ENCODE assay signal across 25 cellular contexts in genomic region chr2:8053241-8053640, GRCh38.
DNase-seq lines count a peak whose midpoint lies in the region; ATAC-seq, FAIRE-seq and TF ChIP-seq lines count a peak whose summit lies in the region.
"Had no signal": no experiment of that assay in that cellular context is flagged by ENCODE, and none has a peak within 500 bp of the region (broad histone marks: within the 10 kb centered on the region; RNA-seq: fewer than 3 reads in every experiment).

No MANE protein-coding gene starts in this region.

- H2AFZ ChIP-seq in neural progenitor cell (replicated peaks): no peak overlapping the region

- H4K20me1 ChIP-seq in neural progenitor cell (ENCODE audit: low read depth): no peaks in the 10 kb centered on the region

- no peak overlapping the region for H3K4me3 Mint-ChIP-seq in activated naive CD4-positive, alpha-beta T cell treated with anti-CD3 and anti-CD28 coated beads, Interleukin-2, amount 50 U/mL, for 24 hours
- H3K4me3 Mint-ChIP-seq in activated naive CD4-positive, alpha-beta T cell treated with anti-CD3 and anti-CD28 coated beads, Interleukin-2, amount 10 ng/mL, durations not matched to agents 7 days and 5 days: no peak overlapping the region
- H3K4me3 Mint-ChIP-seq in immature natural killer cell: no peak overlapping the region
- H3K4me3 Mint-ChIP-seq in neural progenitor cell: no peak overlapping the region
- H3K4me3 Mint-ChIP-seq: IgD-negative memory B cell had no signal

- H3K9ac ChIP-seq in neural progenitor cell: no peak overlapping the region

- no peaks in the 10 kb centered on the region for H3K9me3 Mint-ChIP-seq in activated naive CD4-positive, alpha-beta T cell treated with anti-CD3 and anti-CD28 coated beads, Interleukin-2, amount 50 U/mL, for 24 hours
- peaks cover 7% of the 10 kb centered on the region for H3K9me3 Mint-ChIP-seq in activated naive CD4-positive, alpha-beta T cell treated with anti-CD3 and anti-CD28 coated beads, Interleukin-2, amount 10 ng/mL, durations not matched to agents 7 days and 5 days
- H3K9me3 Mint-ChIP-seq in immature natural killer cell: peaks cover 0 to 6% (median 0%) of the 10 kb centered on the region in 6 donors
- peaks cover 4% of the 10 kb centered on the region for H3K9me3 Mint-ChIP-seq in neural progenitor cell

- peak; percentile 15 for FAIRE-seq in GM18507 (lab: Jason Lieb, UNC)
- FAIRE-seq: D721Med, H54 had no signal

- no peaks in the 10 kb centered on the region for H3K9me3 ChIP-seq in neural progenitor cell (ENCODE audit: low read depth)
- H3K9me3 ChIP-seq: Peyer's patch, SJCRH30 had no signal

- no peaks in the 10 kb centered on the region for H3K36me3 ChIP-seq in neural progenitor cell
- H3K36me3 ChIP-seq: Peyer's patch, SJCRH30 had no signal

- CTCF ChIA-PET in activated naive CD4-positive, alpha-beta T cell treated with anti-CD3 and anti-CD28 coated beads, Interleukin-2, amount 10 ng/mL, durations not matched to agents 7 days and 5 days (lab: Charles Lee): no interaction called here

- H3K27me3 Mint-ChIP-seq in activated naive CD4-positive, alpha-beta T cell treated with anti-CD3 and anti-CD28 coated beads, Interleukin-2, amount 50 U/mL, for 24 hours: no peaks in the 10 kb centered on the region
- H3K27me3 Mint-ChIP-seq in activated naive CD4-positive, alpha-beta T cell treated with anti-CD3 and anti-CD28 coated beads, Interleukin-2, amount 10 ng/mL, durations not matched to agents 7 days and 5 days: no peaks in the 10 kb centered on the region
- H3K27me3 Mint-ChIP-seq in immature natural killer cell (ENCODE audit: low read depth in 3 of 3): no peaks in the 10 kb centered on the region
- peaks cover 4% of the 10 kb centered on the region for H3K27me3 Mint-ChIP-seq in neural progenitor cell (ENCODE audit: insufficient read depth, low read depth)

- H3K4me2 ChIP-seq in neural progenitor cell: no peak overlapping the region

- no peak overlapping the region for H3K27ac ChIP-seq in neural progenitor cell
- H3K27ac ChIP-seq: 22Rv1, C4-2B, Peyer's patch, SJCRH30 had no signal

- no peak overlapping the region for H3K4me3 ChIP-seq in neural progenitor cell
- H3K4me3 ChIP-seq: Peyer's patch, SJCRH30 had no signal

- no peak for DNase-seq in activated naive CD4-positive, alpha-beta T cell treated with anti-CD3 and anti-CD28 coated beads, Interleukin-2, amount 10 ng/mL, durations not matched to agents 7 days and 5 days
- DNase-seq in GM18507 (ENCODE audit: extremely low spot score, insufficient read length, low read depth) (no peak), astrocyte of the hippocampus (ENCODE audit: low read depth, low spot score) (peak; percentile 8), immature natural killer cell (no peak), neural progenitor cell (ENCODE audit: low spot score) (no peak)
- DNase-seq: ACHN, AML-193, DMS53, Karpas-422, MV-4-11, NCI-H1694 treated with DMSO at 0.1 percent for 48 hours, NCI-H2081 treated with DMSO at 0.1 percent for 48 hours, NCI-H2171 treated with DMSO at 0.1 percent for 48 hours, NCI-H446, NCI-H526, Peyer's patch, SJCRH30 had no signal

- ATAC-seq in esophagus mucosa (no peak), GM19324 (IDR thresholded peaks at IDR 0.05; ENCODE audit: low FRiP score, unreplicated experiment) (no peak)

- H3K27ac Mint-ChIP-seq in activated naive CD4-positive, alpha-beta T cell treated with anti-CD3 and anti-CD28 coated beads, Interleukin-2, amount 50 U/mL, for 24 hours: peak overlapping the region; percentile 42
- no peak overlapping the region for H3K27ac Mint-ChIP-seq in activated naive CD4-positive, alpha-beta T cell treated with anti-CD3 and anti-CD28 coated beads, Interleukin-2, amount 10 ng/mL, durations not matched to agents 7 days and 5 days
- H3K27ac Mint-ChIP-seq in immature natural killer cell: peak overlapping the region; percentile 7 to 79 (median 65)
- H3K27ac Mint-ChIP-seq in neural progenitor cell: no peak overlapping the region
- H3K27ac Mint-ChIP-seq: IgD-negative memory B cell had no signal

- no peaks in the 10 kb centered on the region for H3K79me2 ChIP-seq in neural progenitor cell (ENCODE audit: low read depth)

- H3K4me1 Mint-ChIP-seq in activated naive CD4-positive, alpha-beta T cell treated with anti-CD3 and anti-CD28 coated beads, Interleukin-2, amount 50 U/mL, for 24 hours: peaks cover 16% of the 10 kb centered on the region
- peaks cover 7% of the 10 kb centered on the region for H3K4me1 Mint-ChIP-seq in activated naive CD4-positive, alpha-beta T cell treated with anti-CD3 and anti-CD28 coated beads, Interleukin-2, amount 10 ng/mL, durations not matched to agents 7 days and 5 days
- H3K4me1 Mint-ChIP-seq in immature natural killer cell (peaks cover 49 to 63% of the 10 kb centered on the region in 2 donors), neural progenitor cell (no peaks in the 10 kb centered on the region)
- H3K4me1 Mint-ChIP-seq: IgD-negative memory B cell had no signal

- H3F3A ChIP-seq in neural progenitor cell (ENCODE audit: low read depth): no peaks in the 10 kb centered on the region

- H3K36me3 Mint-ChIP-seq in activated naive CD4-positive, alpha-beta T cell treated with anti-CD3 and anti-CD28 coated beads, Interleukin-2, amount 50 U/mL, for 24 hours: peaks cover 2% of the 10 kb centered on the region
- H3K36me3 Mint-ChIP-seq in activated naive CD4-positive, alpha-beta T cell treated with anti-CD3 and anti-CD28 coated beads, Interleukin-2, amount 10 ng/mL, durations not matched to agents 7 days and 5 days: peaks cover 2% of the 10 kb centered on the region
- H3K36me3 Mint-ChIP-seq in immature natural killer cell (peaks cover 0 to 19% (median 17%) of the 10 kb centered on the region in 3 donors), neural progenitor cell (no peaks in the 10 kb centered on the region)
- H3K36me3 Mint-ChIP-seq: IgD-negative memory B cell had no signal

- no peaks in the 10 kb centered on the region for H3K27me3 ChIP-seq in neural progenitor cell
- H3K27me3 ChIP-seq: Peyer's patch, SJCRH30 had no signal

- H3K4me1 ChIP-seq in neural progenitor cell: no peaks in the 10 kb centered on the region
- H3K4me1 ChIP-seq: Peyer's patch, SJCRH30 had no signal

- TF ChIP-seq CTCF in neural progenitor cell (IDR thresholded peaks at IDR 0.05): no peak

Comparison
In these comparisons a context has a peak if more than half of its experiments do, and no peak if none do; other contexts are left out.
1. H3K27ac Mint-ChIP-seq: peak in activated naive CD4-positive, alpha-beta T cell treated with anti-CD3 and anti-CD28 coated beads, Interleukin-2, amount 50 U/mL, for 24 hours (single experiment) and immature natural killer cell (6 of 6); none in activated naive CD4-positive, alpha-beta T cell treated with anti-CD3 and anti-CD28 coated beads, Interleukin-2, amount 10 ng/mL, durations not matched to agents 7 days and 5 days (single experiment) and neural progenitor cell (single experiment).